In genomic region chr15:40986820-40987219, GRCh38 we compare ENCODE assay signal across 24 cellular contexts. TPM values are rescaled to one million over a fixed set of nuclear protein-coding genes. Genes with fewer than 3 reads are reported as not detected.
DNase-seq lines count a peak whose midpoint lies in the region; ATAC-seq, FAIRE-seq and TF ChIP-seq lines count a peak whose summit lies in the region.
"Had no signal": no experiment of that assay in that cellular context is flagged by ENCODE, and none has a peak within 500 bp of the region (broad histone marks: within the 10 kb centered on the region; RNA-seq: fewer than 3 reads in every experiment).

No MANE protein-coding gene starts in this region.

- H3K36me3 Mint-ChIP-seq in activated naive CD4-positive, alpha-beta T cell treated with anti-CD3 and anti-CD28 coated beads, Interleukin-2, amount 10 ng/mL, durations not matched to agents 7 days and 5 days = peaks cover 53% of the 10 kb centered on the region
- H3K36me3 Mint-ChIP-seq in effector memory CD8-positive, alpha-beta T cell (ENCODE audit: insufficient read depth) = peaks cover 68% of the 10 kb centered on the region

- intact Hi-C loops in K562 (cut with micrococcal nuclease) (no loop called here), tibial artery (cut with DNase I; ENCODE audit: low total_unique reads) (no loop called here)

- no peak overlapping the region for H3K27ac ChIP-seq in K562 (ENCODE audit: extremely low read depth, low read depth, low read length)
- H3K27ac ChIP-seq in tibial artery = peak overlapping the region; percentile 64 to 72
- H3K27ac ChIP-seq: C4-2B, PC-9, SJSA1 had no signal

- no peak for TF ChIP-seq POLR2A in K562 (conservative IDR thresholded peaks at IDR 0.05)

- no peak for DNase-seq in activated naive CD4-positive, alpha-beta T cell treated with anti-CD3 and anti-CD28 coated beads, Interleukin-2, amount 10 ng/mL, durations not matched to agents 7 days and 5 days
- DNase-seq in activated naive CD4-positive, alpha-beta T cell treated with anti-CD3 and anti-CD28 coated beads, Interleukin-2, amount 50 U/mL, for 16 hours = no peak
- DNase-seq in K562 (ENCODE audit: extremely low read depth in 1 of 4, low spot score in 3 of 4) (no peak), tibial artery (no peak), T-helper 9 cell (no peak)
- DNase-seq in effector memory CD8-positive, alpha-beta T cell = no peak
- DNase-seq: CD8-positive, alpha-beta memory T cell; NCI-H1048; NCI-H1417; NCI-H1694; NCI-H2029 treated with DMSO at 0.1 percent for 48 hours; NCI-H446; NCI-H524 treated with DMSO at 0.1 percent for 48 hours; NCI-H774; PC-9; Right ventricle myocardium superior had no signal

- peaks cover 1% of the 10 kb centered on the region for H3K4me1 Mint-ChIP-seq in activated naive CD4-positive, alpha-beta T cell treated with anti-CD3 and anti-CD28 coated beads, Interleukin-2, amount 10 ng/mL, durations not matched to agents 7 days and 5 days
- no peaks in the 10 kb centered on the region for H3K4me1 Mint-ChIP-seq in effector memory CD8-positive, alpha-beta T cell (ENCODE audit: low read depth in 2 of 2)
- H3K4me1 Mint-ChIP-seq: B cell; CD8-positive, alpha-beta memory T cell had no signal

- no peak overlapping the region for H3K4me2 ChIP-seq in K562 (ENCODE audit: insufficient read depth, low read length)
- H3K4me2 ChIP-seq: PC-9 had no signal

- H3K9ac ChIP-seq in K562 (ENCODE audit: insufficient read depth in 1 of 2, low read depth in 2 of 2, low read length in 2 of 2) = no peak overlapping the region

- H4K20me1 ChIP-seq in K562 (replicated peaks; ENCODE audit: control insufficient read depth, insufficient read depth, low read length) = no peaks in the 10 kb centered on the region; the same call in 1 of the 2 replicates

- WGBS in K562 (ENCODE audit: insufficient coverage, low coverage, missing lambda C conversion rate) = 95% methylated on average over 7 of the region's 7 CpGs

- no peaks in the 10 kb centered on the region for H3K27me3 ChIP-seq in K562 (ENCODE audit: control insufficient read depth in 2 of 2, insufficient read depth in 2 of 2, low read length in 2 of 2)
- no peaks in the 10 kb centered on the region for H3K27me3 ChIP-seq in tibial artery
- H3K27me3 ChIP-seq: SJSA1 had no signal

- peak overlapping the region; percentile 76 for H3K27ac Mint-ChIP-seq in activated naive CD4-positive, alpha-beta T cell treated with anti-CD3 and anti-CD28 coated beads, Interleukin-2, amount 10 ng/mL, durations not matched to agents 7 days and 5 days
- H3K27ac Mint-ChIP-seq in effector memory CD8-positive, alpha-beta T cell = no peak overlapping the region
- H3K27ac Mint-ChIP-seq: B cell had no signal

- no peaks in the 10 kb centered on the region for H3K9me3 Mint-ChIP-seq in activated naive CD4-positive, alpha-beta T cell treated with anti-CD3 and anti-CD28 coated beads, Interleukin-2, amount 10 ng/mL, durations not matched to agents 7 days and 5 days
- H3K9me3 Mint-ChIP-seq in effector memory CD8-positive, alpha-beta T cell = no peaks in the 10 kb centered on the region
- H3K9me3 Mint-ChIP-seq: CD8-positive, alpha-beta memory T cell had no signal

- H3K79me2 ChIP-seq in K562 (ENCODE audit: control insufficient read depth, insufficient read depth, low read length) = no peaks in the 10 kb centered on the region

- TF ChIP-seq EP300 in Ishikawa (IDR thresholded peaks at IDR 0.05; ENCODE audit: borderline replicate concordance) (no peak), K562 (IDR thresholded peaks at IDR 0.05; ENCODE audit: low read length) (no peak)

- no peaks in the 10 kb centered on the region for H3K9me1 ChIP-seq in K562 (ENCODE audit: control insufficient read depth, insufficient read depth, low read length)

- no peaks in the 10 kb centered on the region for H3K9me3 ChIP-seq in K562 (replicated peaks; ENCODE audit: control insufficient read depth, insufficient read depth, low read depth, low read length)
- no peaks in the 10 kb centered on the region for H3K9me3 ChIP-seq in tibial artery
- H3K9me3 ChIP-seq: SJSA1 had no signal

- no peak for ATAC-seq in K562
- ATAC-seq in effector memory CD8-positive, alpha-beta T cell (replicated peaks) = no peak

- no peak for FAIRE-seq in K562 (lab: Jason Lieb, UNC)
- FAIRE-seq: GM19239, H54, HTR-8/SVneo had no signal

- BruUV-seq in K562 (replicated peaks; lab: Mats Ljungman, UMichigan) = no TSS peak

- CTCF ChIA-PET in activated naive CD4-positive, alpha-beta T cell treated with anti-CD3 and anti-CD28 coated beads, Interleukin-2, amount 10 ng/mL, durations not matched to agents 7 days and 5 days (lab: Charles Lee) = no interaction called here
- CTCF ChIA-PET in K562 (lab: Yijun Ruan, JAX; ENCODE audit: low intra/inter-chr PET ratio) = no interaction called here

- no peak for TF ChIP-seq CTCF in K562 (IDR thresholded peaks at IDR 0.05 in 2 of 3, conservative IDR thresholded peaks at IDR 0.05 in 1 of 3; ENCODE audit: insufficient read depth in 2 of 3, low read depth in 1 of 3, low read length in 3 of 3)
- no peak for TF ChIP-seq CTCF in tibial artery (IDR thresholded peaks at IDR 0.05)

- peaks cover 86% of the 10 kb centered on the region for H3K36me3 ChIP-seq in K562 (ENCODE audit: control insufficient read depth, insufficient read depth, low read length)
- peaks cover 31 to 68% (median 59%) of the 10 kb centered on the region in 3 donors for H3K36me3 ChIP-seq in tibial artery

- no peak overlapping the region for H3K4me3 Mint-ChIP-seq in activated naive CD4-positive, alpha-beta T cell treated with anti-CD3 and anti-CD28 coated beads, Interleukin-2, amount 10 ng/mL, durations not matched to agents 7 days and 5 days
- no peak overlapping the region for H3K4me3 Mint-ChIP-seq in effector memory CD8-positive, alpha-beta T cell
- H3K4me3 Mint-ChIP-seq: B cell; CD8-positive, alpha-beta memory T cell had no signal

- no peaks in the 10 kb centered on the region for H3K27me3 Mint-ChIP-seq in activated naive CD4-positive, alpha-beta T cell treated with anti-CD3 and anti-CD28 coated beads, Interleukin-2, amount 10 ng/mL, durations not matched to agents 7 days and 5 days
- no peaks in the 10 kb centered on the region for H3K27me3 Mint-ChIP-seq in effector memory CD8-positive, alpha-beta T cell
- H3K27me3 Mint-ChIP-seq: B cell; CD8-positive, alpha-beta memory T cell had no signal

- in situ Hi-C loops in K562 (cut with MboI) = no loop called here

- H3K4me1 ChIP-seq in K562 (replicated peaks in 1 of 2; ENCODE audit: control insufficient read depth in 2 of 2, insufficient read depth in 2 of 2, low read length in 2 of 2) = no peaks in the 10 kb centered on the region
- peaks cover 0 to 59% (median 31%) of the 10 kb centered on the region in 4 donors for H3K4me1 ChIP-seq in tibial artery

- H3K4me3 ChIP-seq in K562 (no peak overlapping the region), tibial artery (no peak overlapping the region)
- H3K4me3 ChIP-seq: PC-9, SJSA1 had no signal

- no peak for TF ChIP-seq RAD21 in Ishikawa (IDR thresholded peaks at IDR 0.05; ENCODE audit: low read depth)
- no peak for TF ChIP-seq RAD21 in K562 (CRISPR knock-in tag; conservative IDR thresholded peaks at IDR 0.05 in 1 of 2, IDR thresholded peaks at IDR 0.05 in 1 of 2)

- no peak overlapping the region for H2AFZ ChIP-seq in K562 (ENCODE audit: low read depth, low read length)
- H2AFZ ChIP-seq: PC-9 had no signal

- POLR2A ChIA-PET in K562 (lab: Yijun Ruan, JAX) = no interaction called here

TF ChIP-seq in Ishikawa, 13 proteins besides CTCF, POLR2A, EP300 and RAD21 (continues in another document):
- no peak for TF ChIP-seq FOXM1 (IDR thresholded peaks at IDR 0.05; ENCODE audit: borderline replicate concordance, low read depth)
- TF ChIP-seq NFIC (IDR thresholded peaks at IDR 0.05) = peak; percentile 63
- TF ChIP-seq TEAD4 (IDR thresholded peaks at IDR 0.05) = no peak

TF ChIP-seq in K562, 482 proteins besides CTCF, POLR2A, EP300 and RAD21 (continues in another document):
- TF ChIP-seq NFIX (CRISPR knock-in tag; IDR thresholded peaks at IDR 0.05; ENCODE audit: low read depth) = peak; percentile 84
- no peak for TF ChIP-seq DNMT1 (IDR thresholded peaks at IDR 0.05)

RNA-seq across cellular contexts. Expression of gene CHAC1, which starts 33.5 kb away (rescaled TPM):
- total RNA-seq in K562 (2011; cell fraction: chromatin; rRNA removed; ENCODE audit: low replicate concordance) = 6.0 and 19.1 TPM in 2 replicates
- total RNA-seq in K562 (2011; cell fraction: nucleolus; rRNA removed) = 22.9 and 29.7 TPM in 2 replicates
- total RNA-seq in K562 (2011; cell fraction: nucleoplasm; rRNA removed) = 12.4 and 15.8 TPM in 2 replicates
- total RNA-seq in K562 (2014; rRNA removed) (33.2 and 36.8 TPM in 2 replicates), K562 (2014; rRNA removed; fragmentation: Illumina TruSeq; extraction: Trizol) (6.3 and 7.5 TPM in 2 replicates), K562 (2015; rRNA removed; fragmentation: Illumina TruSeq; extraction: Trizol) (0.19 and 0.47 TPM in 2 replicates), K562 (2021) (29.6 and 33.3 TPM in 2 replicates)
- polyA plus RNA-seq in K562 (2011; rRNA removed) (7.1 and 16.0 TPM in 2 replicates), K562 (2014; fragmentation: Illumina TruSeq; extraction: Trizol) (15.1 and 32.3 TPM in 2 replicates), K562 (2014; fragmentation: Nextera tagmentation; extraction: Ambion mirVana) (1 to 10 TPM; 2.5 to 4.4 TPM), K562 (2014; rRNA removed) (33.6 and 39.0 TPM in 2 replicates)
- 20.6 and 22.9 TPM in 2 replicates for polyA plus RNA-seq in K562 (2011; cell fraction: cytosol; rRNA removed)
- polyA plus RNA-seq in K562 (2011; cell fraction: nucleus; rRNA removed) = 10.7 and 11.2 TPM in 2 replicates
- polyA plus RNA-seq in K562 (2012) = 2.9 and 41.9 TPM in 2 replicates
- polyA minus RNA-seq in K562 (2011; rRNA and poly(A)+ RNA removed) = 3.5 and 5.5 TPM in 2 replicates
- 4.1 and 13.5 TPM in 2 replicates for polyA minus RNA-seq in K562 (2011; cell fraction: cytosol; rRNA and poly(A)+ RNA removed)
- polyA minus RNA-seq in K562 (2011; cell fraction: nucleus; rRNA and poly(A)+ RNA removed) = 5.0 and 7.7 TPM in 2 replicates
- polyA plus RNA-seq: CD8-positive, alpha-beta memory T cell had no signal

RNA-seq across cellular contexts. Expression of gene DLL4, which starts 57.7 kb away (rescaled TPM):
- total RNA-seq in K562 (2011; cell fraction: chromatin; rRNA removed; ENCODE audit: low replicate concordance) = 3.0 and 5.4 TPM in 2 replicates
- 5.5 and 6.0 TPM in 2 replicates for total RNA-seq in K562 (2011; cell fraction: nucleolus; rRNA removed)
- 2.8 and 3.7 TPM in 2 replicates for total RNA-seq in K562 (2011; cell fraction: nucleoplasm; rRNA removed)
- total RNA-seq in K562 (2014; rRNA removed) (0.59 and 0.78 TPM in 2 replicates), K562 (2014; rRNA removed; fragmentation: Illumina TruSeq; extraction: Trizol) (0.26 and 0.40 TPM in 2 replicates), K562 (2015; rRNA removed; fragmentation: Illumina TruSeq; extraction: Trizol) (0.43 and 0.60 TPM in 2 replicates), K562 (2021) (1.1 and 1.3 TPM in 2 replicates)
- polyA plus RNA-seq in K562 (2011; rRNA removed) (0.40 and 0.77 TPM in 2 replicates), K562 (2014; fragmentation: Illumina TruSeq; extraction: Trizol) (0.42 and 0.62 TPM in 2 replicates), K562 (2014; fragmentation: Nextera tagmentation; extraction: Ambion mirVana) (under 1 TPM in 1 of 2 experiments, not detected in 1; 0.04 TPM), K562 (2014; rRNA removed) (0.30 and 0.89 TPM in 2 replicates)
- polyA plus RNA-seq in K562 (2011; cell fraction: cytosol; rRNA removed) = 0.46 and 0.75 TPM in 2 replicates
- polyA plus RNA-seq in K562 (2011; cell fraction: nucleus; rRNA removed) = 2.3 and 2.4 TPM in 2 replicates
- polyA plus RNA-seq in K562 (2012) = 0.30 and 0.60 TPM in 2 replicates
- polyA minus RNA-seq in K562 (2011; rRNA and poly(A)+ RNA removed) = 0.53 and 0.54 TPM in 2 replicates
- polyA minus RNA-seq in K562 (2011; cell fraction: cytosol; rRNA and poly(A)+ RNA removed) = 0.57 and 0.64 TPM in 2 replicates
- polyA minus RNA-seq in K562 (2011; cell fraction: nucleus; rRNA and poly(A)+ RNA removed) = 2.0 and 3.0 TPM in 2 replicates
- total RNA-seq: CD8-positive, alpha-beta memory T cell; SJSA1; T-helper 1 cell treated with Interleukin-12 subunit alpha and Interleukin-12 subunit beta and Interleukin-4 antibody, amounts not matched to agents 30 ng/mL and 1 ng/mL, for 36 hours had no signal
- polyA plus RNA-seq: CD8-positive, alpha-beta memory T cell had no signal
